ENCODE assay signal across 18 cellular contexts in genomic region chr10:12685261-12685861, GRCh38.
A peak's percentile ranks its signal among the peaks of the same experiment; 100 is the strongest.
DNase-seq lines count a peak whose midpoint lies in the region; ATAC-seq and TF ChIP-seq lines count a peak whose summit lies in the region.
"Had no signal": no experiment of that assay in that cellular context is flagged by ENCODE, and none has a peak within 500 bp of the region (broad histone marks: within the 10 kb centered on the region; RNA-seq: fewer than 3 reads in every experiment).

No MANE protein-coding gene starts in this region.

- no peaks in the 10 kb centered on the region for H3K27me3 ChIP-seq in hepatocyte
- no peaks in the 10 kb centered on the region for H3K27me3 ChIP-seq in smooth muscle cell (ENCODE audit: low read depth)

- H3K27ac Mint-ChIP-seq in activated CD4-positive, alpha-beta T cell treated with anti-CD3 and anti-CD28 coated beads for 36 hours = no peak overlapping the region
- no peak overlapping the region for H3K27ac Mint-ChIP-seq in activated T-helper 2 cell treated with anti-CD3 and anti-CD28 coated beads, Interferon-gamma antibody, Interleukin-2, Interleukin-4, amounts not matched to agents 10 μg/mL and 5 μg/mL and 100 μg/mL, durations not matched to agents 14 hours and 24 hours and 36 hours
- H3K27ac Mint-ChIP-seq: CD8-positive, alpha-beta T cell had no signal

- H3K27ac ChIP-seq in hepatocyte = no peak overlapping the region
- H3K27ac ChIP-seq in smooth muscle cell (ENCODE audit: low read depth) = peak overlapping the region; percentile 46
- H3K27ac ChIP-seq: 22Rv1 had no signal

- no peak overlapping the region for H3K9ac ChIP-seq in smooth muscle cell (ENCODE audit: low read depth)

- H2AFZ ChIP-seq in hepatocyte (no peak overlapping the region), smooth muscle cell (ENCODE audit: low read depth) (no peak overlapping the region)

- H3K9me3 Mint-ChIP-seq in activated CD4-positive, alpha-beta T cell treated with anti-CD3 and anti-CD28 coated beads for 36 hours (ENCODE audit: low read depth) = no peaks in the 10 kb centered on the region
- no peaks in the 10 kb centered on the region for H3K9me3 Mint-ChIP-seq in activated T-helper 2 cell treated with anti-CD3 and anti-CD28 coated beads, Interferon-gamma antibody, Interleukin-2, Interleukin-4, amounts not matched to agents 10 μg/mL and 5 μg/mL and 100 μg/mL, durations not matched to agents 14 hours and 24 hours and 36 hours
- H3K9me3 Mint-ChIP-seq: CD8-positive, alpha-beta T cell had no signal

- peak overlapping the region; percentile 12 for H3K4me2 ChIP-seq in hepatocyte
- H3K4me2 ChIP-seq in smooth muscle cell = peak overlapping the region; percentile 64

- no peak for DNase-seq in activated CD4-positive, alpha-beta T cell treated with anti-CD3 and anti-CD28 coated beads for 36 hours
- DNase-seq in activated CD4-positive, alpha-beta T cell treated with anti-CD3 and anti-CD28 coated beads for 1 hour = no peak
- DNase-seq in astrocyte of the hippocampus (ENCODE audit: low read depth, low spot score) = peak; percentile 47
- no peak for DNase-seq in hepatocyte (ENCODE audit: low spot score)
- DNase-seq in smooth muscle cell (lab: John Stamatoyannopoulos, UW; ENCODE audit: unreplicated experiment) = no peak
- no peak for DNase-seq in activated T-helper 2 cell treated with anti-CD3 and anti-CD28 coated beads, Interferon-gamma antibody, Interleukin-2, Interleukin-4, amounts not matched to agents 10 μg/mL and 5 μg/mL and 100 μg/mL, durations not matched to agents 14 hours and 24 hours and 36 hours (ENCODE audit: low spot score)
- DNase-seq: CD8-positive, alpha-beta T cell; DND-41; KG1; NCI-H1436; NCI-H2029; NCI-H2171 treated with DMSO at 0.1 percent for 48 hours; NCI-H446 treated with DMSO at 0.1 percent for 48 hours; NCI-H748 treated with DMSO at 0.1 percent for 48 hours; RPMI8226 had no signal

- peaks cover 16% of the 10 kb centered on the region for H3K4me1 Mint-ChIP-seq in activated CD4-positive, alpha-beta T cell treated with anti-CD3 and anti-CD28 coated beads for 36 hours
- peaks cover 2% of the 10 kb centered on the region for H3K4me1 Mint-ChIP-seq in activated T-helper 2 cell treated with anti-CD3 and anti-CD28 coated beads, Interferon-gamma antibody, Interleukin-2, Interleukin-4, amounts not matched to agents 10 μg/mL and 5 μg/mL and 100 μg/mL, durations not matched to agents 14 hours and 24 hours and 36 hours (ENCODE audit: low read depth)

- H3F3A ChIP-seq in smooth muscle cell (ENCODE audit: low read depth) = peaks cover 6% of the 10 kb centered on the region

- POLR2A ChIA-PET in activated CD4-positive, alpha-beta T cell treated with anti-CD3 and anti-CD28 coated beads for 36 hours (lab: Charles Lee) = no interaction called here

- H3K4me3 Mint-ChIP-seq in activated CD4-positive, alpha-beta T cell treated with anti-CD3 and anti-CD28 coated beads for 36 hours = no peak overlapping the region
- H3K4me3 Mint-ChIP-seq in activated T-helper 2 cell treated with anti-CD3 and anti-CD28 coated beads, Interferon-gamma antibody, Interleukin-2, Interleukin-4, amounts not matched to agents 10 μg/mL and 5 μg/mL and 100 μg/mL, durations not matched to agents 14 hours and 24 hours and 36 hours (ENCODE audit: low read depth) = no peak overlapping the region
- H3K4me3 Mint-ChIP-seq: CD8-positive, alpha-beta T cell had no signal

- no peaks in the 10 kb centered on the region for H4K20me1 ChIP-seq in hepatocyte (ENCODE audit: insufficient read depth, poor library complexity, severe bottlenecking)
- H4K20me1 ChIP-seq in smooth muscle cell (ENCODE audit: low read depth) = no peaks in the 10 kb centered on the region

- H3K4me3 ChIP-seq in hepatocyte = no peak overlapping the region
- no peak overlapping the region for H3K4me3 ChIP-seq in smooth muscle cell

- intact Hi-C loops in activated CD4-positive, alpha-beta T cell treated with anti-CD3 and anti-CD28 coated beads for 36 hours (cut with DNase I, micrococcal nuclease) = no loop called here
- intact Hi-C loops in activated T-helper 2 cell treated with anti-CD3 and anti-CD28 coated beads, Interferon-gamma antibody, Interleukin-2, Interleukin-4, amounts not matched to agents 10 μg/mL and 5 μg/mL and 100 μg/mL, durations not matched to agents 14 hours and 24 hours and 36 hours (cut with micrococcal nuclease) = no loop called here

- H3K4me1 ChIP-seq in hepatocyte (ENCODE audit: insufficient read depth) = no peaks in the 10 kb centered on the region
- no peaks in the 10 kb centered on the region for H3K4me1 ChIP-seq in smooth muscle cell (ENCODE audit: low read depth)

- CTCF ChIA-PET in activated CD4-positive, alpha-beta T cell treated with anti-CD3 and anti-CD28 coated beads for 36 hours (lab: Charles Lee) = interaction anchor here (0.7 kb wide), 2 partner anchors 192 to 421 kb away, joined by 3 read pairs; no protein-coding TSS in a partner anchor

- 78% methylated on average over 10 of the region's 10 CpGs for WGBS in hepatocyte (ENCODE audit: low lambda C conversion rate, missing lambda C conversion rate)
- 28% methylated on average over 10 of the region's 10 CpGs for WGBS in smooth muscle cell (ENCODE audit: low lambda C conversion rate)

- no peak for TF ChIP-seq CTCF in hepatocyte (IDR thresholded peaks at IDR 0.05; ENCODE audit: poor library complexity)
- TF ChIP-seq CTCF in smooth muscle cell (IDR thresholded peaks at IDR 0.05; ENCODE audit: borderline replicate concordance, insufficient read depth, poor library complexity, severe bottlenecking) = no peak

- ATAC-seq in activated CD4-positive, alpha-beta T cell treated with anti-CD3 and anti-CD28 coated beads for 36 hours = peak; percentile 67
- no peak for ATAC-seq in GM19035 (IDR thresholded peaks at IDR 0.05; ENCODE audit: unreplicated experiment)
- ATAC-seq in GM21717 (IDR thresholded peaks at IDR 0.05; ENCODE audit: unreplicated experiment) = no peak
- ATAC-seq: CD8-positive, alpha-beta T cell had no signal

- H3K9me2 ChIP-seq in hepatocyte (replicated peaks; ENCODE audit: insufficient read depth) = no peaks in the 10 kb centered on the region

- no peaks in the 10 kb centered on the region for H3K79me2 ChIP-seq in hepatocyte
- H3K79me2 ChIP-seq in smooth muscle cell (ENCODE audit: low read depth) = no peaks in the 10 kb centered on the region

- no peaks in the 10 kb centered on the region for H3K36me3 Mint-ChIP-seq in activated CD4-positive, alpha-beta T cell treated with anti-CD3 and anti-CD28 coated beads for 36 hours (ENCODE audit: low read depth)
- no peaks in the 10 kb centered on the region for H3K36me3 Mint-ChIP-seq in activated T-helper 2 cell treated with anti-CD3 and anti-CD28 coated beads, Interferon-gamma antibody, Interleukin-2, Interleukin-4, amounts not matched to agents 10 μg/mL and 5 μg/mL and 100 μg/mL, durations not matched to agents 14 hours and 24 hours and 36 hours (ENCODE audit: low read depth)

- H3K9me3 ChIP-seq in hepatocyte (ENCODE audit: low read depth) (no peaks in the 10 kb centered on the region), smooth muscle cell (replicated peaks; ENCODE audit: low read depth) (no peaks in the 10 kb centered on the region)

- H3K36me3 ChIP-seq in hepatocyte (replicated peaks; ENCODE audit: insufficient read depth, low read depth) (no peaks in the 10 kb centered on the region), smooth muscle cell (ENCODE audit: low read depth) (no peaks in the 10 kb centered on the region)

- no peaks in the 10 kb centered on the region for H3K27me3 Mint-ChIP-seq in activated CD4-positive, alpha-beta T cell treated with anti-CD3 and anti-CD28 coated beads for 36 hours
- no peaks in the 10 kb centered on the region for H3K27me3 Mint-ChIP-seq in activated T-helper 2 cell treated with anti-CD3 and anti-CD28 coated beads, Interferon-gamma antibody, Interleukin-2, Interleukin-4, amounts not matched to agents 10 μg/mL and 5 μg/mL and 100 μg/mL, durations not matched to agents 14 hours and 24 hours and 36 hours (ENCODE audit: low read depth)
